ENCODE assay signal across 21 cellular contexts in the genomic region with DNA sequence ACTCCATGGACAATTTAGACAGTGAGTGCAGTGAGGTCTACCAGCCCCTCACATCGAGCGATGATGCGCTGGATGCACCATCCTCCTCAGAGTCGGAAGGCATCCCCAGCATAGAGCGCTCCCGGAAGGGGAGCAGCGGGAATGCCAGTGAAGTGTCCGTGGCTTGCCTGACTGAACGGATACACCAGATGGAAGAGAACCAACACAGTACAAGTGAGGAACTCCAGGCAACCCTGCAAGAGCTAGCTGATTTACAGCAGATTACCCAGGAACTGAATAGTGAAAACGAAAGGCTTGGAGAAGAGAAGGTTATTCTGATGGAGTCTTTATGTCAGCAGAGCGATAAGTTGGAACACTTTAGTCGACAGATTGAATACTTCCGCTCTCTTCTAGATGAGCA. TPM values are rescaled to one million over a fixed set of nuclear protein-coding genes. Genes with fewer than 3 reads are reported as not detected.
A peak's percentile ranks its signal among the peaks of the same experiment; 100 is the strongest.
DNase-seq lines count a peak whose midpoint lies in the region; ATAC-seq, FAIRE-seq and TF ChIP-seq lines count a peak whose summit lies in the region.
"Had no signal": no experiment of that assay in that cellular context is flagged by ENCODE, and none has a peak within 500 bp of the region (broad histone marks: within the 10 kb centered on the region; RNA-seq: fewer than 3 reads in every experiment).

No MANE protein-coding gene starts in this region.

- no peak for TF ChIP-seq RAD21 in SK-N-SH (IDR thresholded peaks at IDR 0.05; ENCODE audit: low read length)

- H3K4me3 ChIP-seq in SK-N-SH (ENCODE audit: low read depth in 2 of 2, low read length in 1 of 2) (peak overlapping the region; percentile 31 to 39), hepatocyte (no peak overlapping the region)
- H3K4me3 ChIP-seq: K562, Peyer's patch had no signal

- ATAC-seq in GM18505 (IDR thresholded peaks at IDR 0.05; ENCODE audit: unreplicated experiment) = no peak
- ATAC-seq: CD8-positive, alpha-beta T cell; K562 had no signal

- 36% methylated on average over 13 of the region's 13 CpGs for WGBS in SK-N-SH (ENCODE audit: low lambda C conversion rate)
- 94% methylated on average over 13 of the region's 13 CpGs for WGBS in hepatocyte (ENCODE audit: low lambda C conversion rate, missing lambda C conversion rate)

- CTCF ChIA-PET in SK-N-SH (lab: Yijun Ruan, JAX) = interaction anchor here (0.9 to 5.2 kb wide), 14 partner anchors 20 to 201 kb away, joined by 3 to 59 read pairs (median 4); no protein-coding TSS in a partner anchor

- H3K4me3 Mint-ChIP-seq in activated naive CD4-positive, alpha-beta T cell treated with anti-CD3 and anti-CD28 coated beads, Interleukin-2, amount 50 U/mL, for 24 hours = no peak overlapping the region
- H3K4me3 Mint-ChIP-seq: B cell; CD8-positive, alpha-beta T cell had no signal

- TF ChIP-seq CTCF in SK-N-SH (IDR thresholded peaks at IDR 0.05) = no peak
- TF ChIP-seq CTCF in hepatocyte (IDR thresholded peaks at IDR 0.05; ENCODE audit: poor library complexity) = no peak

- peak overlapping the region; percentile 22; the same call in 1 of the 2 replicates for H3K9ac ChIP-seq in SK-N-SH

- H2AFZ ChIP-seq in SK-N-SH (ENCODE audit: low read depth) (no peak overlapping the region), hepatocyte (no peak overlapping the region)

- peaks cover 12% of the 10 kb centered on the region for H3K36me3 Mint-ChIP-seq in activated naive CD4-positive, alpha-beta T cell treated with anti-CD3 and anti-CD28 coated beads, Interleukin-2, amount 50 U/mL, for 24 hours

- FAIRE-seq in urothelium cell line (lab: Jason Lieb, UNC) = peak; percentile 32
- FAIRE-seq: D721Med, K562 had no signal

- TF ChIP-seq EP300 in SK-N-SH (IDR thresholded peaks at IDR 0.05; ENCODE audit: borderline replicate concordance in 1 of 2, low read depth in 1 of 2, low read length in 1 of 2) = no peak

- H3K27ac ChIP-seq in SK-N-SH (ENCODE audit: low read depth in 2 of 2, low read length in 1 of 2) (peak overlapping the region; percentile 80 to 97), hepatocyte (no peak overlapping the region)

- H3K27me3 Mint-ChIP-seq in activated naive CD4-positive, alpha-beta T cell treated with anti-CD3 and anti-CD28 coated beads, Interleukin-2, amount 50 U/mL, for 24 hours = no peaks in the 10 kb centered on the region
- H3K27me3 Mint-ChIP-seq: B cell had no signal

- no peak for TF ChIP-seq POLR2A in GM18505 (IDR thresholded peaks at IDR 0.05; ENCODE audit: borderline replicate concordance, extremely low read depth, insufficient read depth, insufficient read length)

- H3K9me2 ChIP-seq in SK-N-SH = no peaks in the 10 kb centered on the region
- no peaks in the 10 kb centered on the region for H3K9me2 ChIP-seq in hepatocyte (replicated peaks; ENCODE audit: insufficient read depth)

- peak overlapping the region; percentile 1 for H3K27ac Mint-ChIP-seq in activated naive CD4-positive, alpha-beta T cell treated with anti-CD3 and anti-CD28 coated beads, Interleukin-2, amount 50 U/mL, for 24 hours
- H3K27ac Mint-ChIP-seq: B cell; CD8-positive, alpha-beta T cell had no signal

- H3K4me2 ChIP-seq in SK-N-SH = peak overlapping the region; percentile 77
- H3K4me2 ChIP-seq in hepatocyte = no peak overlapping the region

- H3K9me3 Mint-ChIP-seq in activated naive CD4-positive, alpha-beta T cell treated with anti-CD3 and anti-CD28 coated beads, Interleukin-2, amount 50 U/mL, for 24 hours = no peaks in the 10 kb centered on the region
- H3K9me3 Mint-ChIP-seq: CD8-positive, alpha-beta T cell had no signal

- H3K4me1 ChIP-seq in SK-N-SH (ENCODE audit: control insufficient read depth in 1 of 2, insufficient read depth in 2 of 2, low read depth in 1 of 2, low read length in 1 of 2) (peaks cover 17 to 41% of the 10 kb centered on the region in 2 experiments; a peak in 2 of 4 replicates), hepatocyte (ENCODE audit: insufficient read depth) (no peaks in the 10 kb centered on the region)

- H3K36me3 ChIP-seq in SK-N-SH (replicated peaks in 1 of 2; ENCODE audit: control insufficient read depth in 1 of 2, insufficient read depth in 2 of 2, low read length in 1 of 2) = peaks cover 25 to 34% of the 10 kb centered on the region in 2 experiments
- H3K36me3 ChIP-seq in hepatocyte (replicated peaks; ENCODE audit: insufficient read depth, low read depth) = no peaks in the 10 kb centered on the region

- POLR2A ChIA-PET in SK-N-SH (lab: Yijun Ruan, JAX) = interaction anchor here (0.9 to 1.6 kb wide), 9 partner anchors 30 to 201 kb away, joined by 3 to 10 read pairs (median 5); no protein-coding TSS in a partner anchor

- H3K9me3 ChIP-seq in SK-N-SH (no peaks in the 10 kb centered on the region), hepatocyte (ENCODE audit: low read depth) (no peaks in the 10 kb centered on the region)
- H3K9me3 ChIP-seq: Peyer's patch had no signal

- peaks cover 54% of the 10 kb centered on the region for H3F3A ChIP-seq in SK-N-SH (replicated peaks; ENCODE audit: insufficient read depth)

- DNase-seq in activated naive CD4-positive, alpha-beta T cell (lab: John Stamatoyannopoulos, UW) = no peak
- DNase-seq in SK-N-SH (peak; percentile 71), cerebellum (ENCODE audit: low spot score) (peak; percentile 45), urothelium cell line (ENCODE audit: low spot score) (no peak), amniotic stem cell (lab: John Stamatoyannopoulos, UW) (no peak), hepatocyte (ENCODE audit: low spot score) (no peak)
- DNase-seq: CD8-positive, alpha-beta T cell; DMS79; NCI-H1092 treated with DMSO at 0.1 percent for 48 hours; NCI-H146; NCI-H2029 treated with DMSO at 0.1 percent for 48 hours; NCI-H2171 treated with DMSO at 0.1 percent for 48 hours; NCI-H510A; NCI-H748 treated with DMSO at 0.1 percent for 48 hours; NK-92 treated with Interleukin-12 subunit alpha and Interleukin-12 subunit beta, amount 100 ng/mL, for 24 hours; Peyer's patch had no signal

- H3K79me2 ChIP-seq in SK-N-SH (ENCODE audit: insufficient read depth) (peaks cover 58% of the 10 kb centered on the region), hepatocyte (peaks cover 20% of the 10 kb centered on the region)

- H4K20me1 ChIP-seq in SK-N-SH (ENCODE audit: insufficient read depth) (no peaks in the 10 kb centered on the region), hepatocyte (ENCODE audit: insufficient read depth, poor library complexity, severe bottlenecking) (no peaks in the 10 kb centered on the region)

- no peaks in the 10 kb centered on the region for H3K27me3 ChIP-seq in SK-N-SH (ENCODE audit: insufficient read depth)
- H3K27me3 ChIP-seq in hepatocyte = no peaks in the 10 kb centered on the region
- H3K27me3 ChIP-seq: Peyer's patch had no signal

- H3K4me1 Mint-ChIP-seq in activated naive CD4-positive, alpha-beta T cell treated with anti-CD3 and anti-CD28 coated beads, Interleukin-2, amount 50 U/mL, for 24 hours = peaks cover 25% of the 10 kb centered on the region

TF ChIP-seq in SK-N-SH, 30 proteins besides CTCF, POLR2A, EP300 and RAD21:
- TF ChIP-seq MAX (IDR thresholded peaks at IDR 0.05; ENCODE audit: low read depth) = 0 out of 2 replicates have a peak, but pooled peaks have one; percentile 8
- no peak for TF ChIP-seq NRF1 (IDR thresholded peaks at IDR 0.05; ENCODE audit: low read depth, low read length)

RNA-seq across cellular contexts. Expression of gene SPECC1L, which starts 51.4 kb away (rescaled TPM):
- polyA plus RNA-seq in SK-N-SH (2012; rRNA removed) (22.9 and 25.9 TPM in 2 replicates), hepatocyte (11.2 and 13.0 TPM in 2 replicates)
- polyA plus RNA-seq in SK-N-SH (2012; cell fraction: cytosol; rRNA removed) = 17.8 and 21.8 TPM in 2 replicates
- polyA plus RNA-seq in SK-N-SH (2012; cell fraction: nucleus; rRNA removed) = 36.5 and 44.0 TPM in 2 replicates
- total RNA-seq in cerebellum (45.8 TPM), hepatocyte (28.3 and 30.3 TPM in 2 replicates)

Comparison
In these comparisons a context has a peak if more than half of its experiments do, and no peak if none do; other contexts are left out.
1. DNase-seq: peak in SK-N-SH (single experiment) and cerebellum (single experiment); none in activated naive CD4-positive, alpha-beta T cell (0 of 4), urothelium cell line (single experiment), amniotic stem cell (single experiment) and hepatocyte (single experiment).